ENCODE assay signal across 12 cellular contexts in genomic region chr22:30405731-30406130, GRCh38. TPM values are rescaled to one million over a fixed set of nuclear protein-coding genes. Genes with fewer than 3 reads are reported as not detected.
DNase-seq lines count a peak whose midpoint lies in the region; ATAC-seq, FAIRE-seq and TF ChIP-seq lines count a peak whose summit lies in the region.
"Had no signal": no experiment of that assay in that cellular context is flagged by ENCODE, and none has a peak within 500 bp of the region (broad histone marks: within the 10 kb centered on the region; RNA-seq: fewer than 3 reads in every experiment).

No MANE protein-coding gene starts in this region.

- H3K4me1 ChIP-seq in HEK293 (ENCODE audit: control insufficient read depth, insufficient read depth, low read length) (no peaks in the 10 kb centered on the region), HAP-1 (no peaks in the 10 kb centered on the region)
- peaks cover 0 to 1% of the 10 kb centered on the region in 2 donors for H3K4me1 ChIP-seq in naive thymus-derived CD4-positive, alpha-beta T cell (ENCODE audit: control insufficient read depth in 2 of 2, insufficient read depth in 2 of 2, low read length in 2 of 2)

- no peaks in the 10 kb centered on the region for H3K9me3 Mint-ChIP-seq in naive thymus-derived CD4-positive, alpha-beta T cell
- no peaks in the 10 kb centered on the region for H3K9me3 Mint-ChIP-seq in natural killer cell
- H3K9me3 Mint-ChIP-seq: CD14-positive monocyte, IgD-negative memory B cell had no signal

- H3K4me1 Mint-ChIP-seq in naive thymus-derived CD4-positive, alpha-beta T cell, result peaks cover 2 to 16% (median 2%) of the 10 kb centered on the region in 7 donors
- H3K4me1 Mint-ChIP-seq in natural killer cell, result no peaks in the 10 kb centered on the region
- H3K4me1 Mint-ChIP-seq: CD14-positive monocyte, IgD-negative memory B cell had no signal

- no peak for ATAC-seq in naive thymus-derived CD4-positive, alpha-beta T cell
- ATAC-seq in natural killer cell (no peak), Right ventricle myocardium inferior (no peak)
- ATAC-seq: A549, HCT116 had no signal

- FAIRE-seq in bronchial epithelial cell (lab: Jason Lieb, UNC), result peak; percentile 58
- FAIRE-seq: A549 had no signal

- CTCF ChIA-PET in HEK293 (lab: Yijun Ruan, JAX), result interaction anchor here (0.6 to 1.8 kb wide), 3 partner anchors 19 to 75 kb away, joined by 3 to 6 read pairs (median 6); no protein-coding TSS in a partner anchor
- CTCF ChIA-PET in naive thymus-derived CD4-positive, alpha-beta T cell (lab: Charles Lee), result interaction anchor here (0.9 to 1.6 kb wide), 3 partner anchors 16 to 117 kb away, joined by 3 to 4 read pairs (median 4); partner anchors contain the start of gene CASTOR1

- H3K27me3 Mint-ChIP-seq in naive thymus-derived CD4-positive, alpha-beta T cell, result no peaks in the 10 kb centered on the region
- H3K27me3 Mint-ChIP-seq in natural killer cell (ENCODE audit: low read depth in 2 of 2), result no peaks in the 10 kb centered on the region
- H3K27me3 Mint-ChIP-seq: IgD-negative memory B cell had no signal

- no peak for DNase-seq in bronchial epithelial cell (ENCODE audit: low read depth)
- DNase-seq in naive thymus-derived CD4-positive, alpha-beta T cell, result no peak
- DNase-seq in natural killer cell, result no peak
- no peak for DNase-seq in HAP-1 (ENCODE audit: low spot score in 2 of 2)
- no peak for DNase-seq in Right ventricle myocardium inferior (ENCODE audit: missing footprints)
- DNase-seq: DMS53, GF-D8 had no signal

- TF ChIP-seq CTCF in HEK293 (tag by site-specific recombination; IDR thresholded peaks at IDR 0.05) (no peak), bronchial epithelial cell (IDR thresholded peaks at IDR 0.05; ENCODE audit: insufficient read depth, low read length, severe bottlenecking) (no peak), natural killer cell (IDR thresholded peaks at IDR 0.05) (no peak)

- no peak overlapping the region for H3K27ac ChIP-seq in HEK293 (ENCODE audit: extremely low read depth, low read depth, low read length)
- no peak overlapping the region for H3K27ac ChIP-seq in naive thymus-derived CD4-positive, alpha-beta T cell (ENCODE audit: low read depth, low read length)
- H3K27ac ChIP-seq: A549 had no signal

- H3K36me3 Mint-ChIP-seq in naive thymus-derived CD4-positive, alpha-beta T cell, result peaks cover 0 to 28% (median 4%) of the 10 kb centered on the region in 5 donors
- H3K36me3 Mint-ChIP-seq in natural killer cell, result no peaks in the 10 kb centered on the region
- H3K36me3 Mint-ChIP-seq: CD14-positive monocyte, IgD-negative memory B cell had no signal

- H3K9me3 ChIP-seq in HEK293 (ENCODE audit: control insufficient read depth, insufficient read depth, low read depth, low read length), result no peaks in the 10 kb centered on the region
- no peaks in the 10 kb centered on the region for H3K9me3 ChIP-seq in naive thymus-derived CD4-positive, alpha-beta T cell (ENCODE audit: control insufficient read depth in 2 of 3, low read length in 3 of 3)
- H3K9me3 ChIP-seq in HAP-1, result no peaks in the 10 kb centered on the region
- H3K9me3 ChIP-seq: A549 had no signal

- H3K4me3 ChIP-seq in HEK293 (ENCODE audit: low read depth, low read length), result no peak overlapping the region
- H3K4me3 ChIP-seq in bronchial epithelial cell (ENCODE audit: low read depth, low read length), result no peak overlapping the region
- H3K4me3 ChIP-seq in naive thymus-derived CD4-positive, alpha-beta T cell (ENCODE audit: low read length), result no peak overlapping the region
- no peak overlapping the region for H3K4me3 ChIP-seq in HAP-1
- H3K4me3 ChIP-seq: A549 had no signal

- POLR2A ChIA-PET in HEK293 (lab: Yijun Ruan, JAX), result interaction anchor here (0.9 to 1.7 kb wide), 2 partner anchors 17 to 19 kb away, joined by 3 read pairs; no protein-coding TSS in a partner anchor
- POLR2A ChIA-PET in naive thymus-derived CD4-positive, alpha-beta T cell (lab: Charles Lee), result interaction anchor here (0.5 to 4.3 kb wide), 5 partner anchors 9 to 26 kb away, joined by 3 to 29 read pairs (median 5); partner anchors contain the start of gene SEC14L2

- H3K4me3 Mint-ChIP-seq in naive thymus-derived CD4-positive, alpha-beta T cell, result no peak overlapping the region
- no peak overlapping the region for H3K4me3 Mint-ChIP-seq in natural killer cell
- H3K4me3 Mint-ChIP-seq: CD14-positive monocyte had no signal

- peak overlapping the region in 6 of 9 donors; percentile 21 to 51 (median 32) for H3K27ac Mint-ChIP-seq in naive thymus-derived CD4-positive, alpha-beta T cell
- no peak overlapping the region for H3K27ac Mint-ChIP-seq in natural killer cell
- H3K27ac Mint-ChIP-seq: CD14-positive monocyte had no signal

- H3K27me3 ChIP-seq in bronchial epithelial cell (ENCODE audit: control insufficient read depth, insufficient read depth, low read length) (no peaks in the 10 kb centered on the region), HAP-1 (ENCODE audit: low read depth) (no peaks in the 10 kb centered on the region)
- H3K27me3 ChIP-seq in naive thymus-derived CD4-positive, alpha-beta T cell (ENCODE audit: control insufficient read depth in 2 of 2, insufficient read depth in 2 of 2, low read length in 2 of 2), result no peaks in the 10 kb centered on the region

- in situ Hi-C loops in HAP-1 (cut with MboI; ENCODE audit: low sequenced_read_pairs), result no loop called here

- intact Hi-C loops in naive thymus-derived CD4-positive, alpha-beta T cell (cut with micrococcal nuclease), result no loop called here
- intact Hi-C loops in natural killer cell (cut with micrococcal nuclease), result no loop called here
- intact Hi-C loops in Right ventricle myocardium inferior (cut with DNase I), result no loop called here

- H3K36me3 ChIP-seq in HEK293 (ENCODE audit: control insufficient read depth in 2 of 2, insufficient read depth in 1 of 2, low read length in 2 of 2) (peaks cover 37 to 55% of the 10 kb centered on the region in 2 experiments), bronchial epithelial cell (ENCODE audit: control insufficient read depth, insufficient read depth, low read length) (peaks cover 29% of the 10 kb centered on the region), HAP-1 (replicated peaks) (peaks cover 9% of the 10 kb centered on the region)
- H3K36me3 ChIP-seq in naive thymus-derived CD4-positive, alpha-beta T cell (ENCODE audit: control insufficient read depth in 2 of 3, insufficient read depth in 3 of 3, low read length in 3 of 3), result peaks cover 0 to 56% (median 0%) of the 10 kb centered on the region in 3 experiments

TF ChIP-seq in HEK293, 187 proteins besides CTCF, POLR2A, EP300 and RAD21 (continues in another document):
- no peak for TF ChIP-seq PRDM1 (tag by site-specific recombination; IDR thresholded peaks at IDR 0.05)
- TF ChIP-seq SCRT2 (tag by site-specific recombination; IDR thresholded peaks at IDR 0.05), result peak; percentile 26; the same call in 1 of the 2 replicates
- TF ChIP-seq HOXC10 (CRISPR knock-in tag; IDR thresholded peaks at IDR 0.05), result no peak
- no peak for TF ChIP-seq YY2 (tag by site-specific recombination; IDR thresholded peaks at IDR 0.05)
- TF ChIP-seq SCRT1 (tag by site-specific recombination; IDR thresholded peaks at IDR 0.05; ENCODE audit: borderline replicate concordance), result 0 out of 2 replicates have a peak, but pooled peaks have one; percentile 17

RNA-seq across cellular contexts. Expression of gene SEC14L2, which starts 8.9 kb away (rescaled TPM):
- total RNA-seq in bronchial epithelial cell (32.6 and 34.5 TPM in 2 replicates), natural killer cell (1 to 10 TPM in 2 of 3 donors, under 1 TPM in 1; 0.71 to 6.6 (median 2.7) TPM), Right ventricle myocardium inferior (0.65 TPM)
- 100 to 1,000 TPM in 1 of 5 experiments, 10 to 100 TPM in 4; 10.7 to 147 (median 16.5) TPM for total RNA-seq in naive thymus-derived CD4-positive, alpha-beta T cell
- polyA plus RNA-seq in naive thymus-derived CD4-positive, alpha-beta T cell, result 10 to 100 TPM; 12.7 to 20.7 TPM

RNA-seq across cellular contexts. Expression of gene RNF215, which starts 18.5 kb away (rescaled TPM):
- total RNA-seq in bronchial epithelial cell (14.1 and 15.5 TPM in 2 replicates), natural killer cell (1 to 10 TPM; 7.5 to 9.8 (median 9.5) TPM), Right ventricle myocardium inferior (3.7 TPM)
- 10 to 100 TPM in 1 of 5 experiments, 1 to 10 TPM in 4; 4.3 to 10.8 (median 5.3) TPM for total RNA-seq in naive thymus-derived CD4-positive, alpha-beta T cell
- polyA plus RNA-seq in naive thymus-derived CD4-positive, alpha-beta T cell, result 1 to 10 TPM in 1 of 2 donors, under 1 TPM in 1; 0.08 to 1.1 TPM

RNA-seq across cellular contexts. Expression of gene MTFP1, which starts 19.8 kb away (rescaled TPM):
- total RNA-seq in bronchial epithelial cell (16.0 and 53.2 TPM in 2 replicates), natural killer cell (10 to 100 TPM; 15.7 to 17.5 (median 17.2) TPM), Right ventricle myocardium inferior (18.2 TPM)
- total RNA-seq in naive thymus-derived CD4-positive, alpha-beta T cell, result 10 to 100 TPM; 10.2 to 68.2 (median 23.6) TPM
- 10 to 100 TPM; 26.7 to 30.4 TPM for polyA plus RNA-seq in naive thymus-derived CD4-positive, alpha-beta T cell

RNA-seq across cellular contexts. Expression of gene CCDC157, which starts 48.9 kb away (rescaled TPM):
- total RNA-seq in bronchial epithelial cell (0.38 and 0.53 TPM in 2 replicates), natural killer cell (1 to 10 TPM; 7.7 to 9.7 (median 8.4) TPM), Right ventricle myocardium inferior (0.46 TPM)
- total RNA-seq in naive thymus-derived CD4-positive, alpha-beta T cell, result 1 to 10 TPM; 1.8 to 6.9 (median 3.2) TPM
- 1 to 10 TPM; 1.4 to 2.1 TPM for polyA plus RNA-seq in naive thymus-derived CD4-positive, alpha-beta T cell

RNA-seq across cellular contexts. Expression of gene SF3A1, which starts 49.0 kb away (rescaled TPM):
- total RNA-seq in bronchial epithelial cell (17.9 and 20.1 TPM in 2 replicates), natural killer cell (100 to 1,000 TPM; 309 to 340 (median 319) TPM), Right ventricle myocardium inferior (95.4 TPM)
- total RNA-seq in naive thymus-derived CD4-positive, alpha-beta T cell, result 100 to 1,000 TPM; 267 to 341 (median 284) TPM
- 100 to 1,000 TPM in 1 of 2 donors, 10 to 100 TPM in 1; 83.2 to 115 TPM for polyA plus RNA-seq in naive thymus-derived CD4-positive, alpha-beta T cell

Comparison
In these comparisons a context has a peak if more than half of its experiments do, and no peak if none do; other contexts are left out.
1. H3K27ac Mint-ChIP-seq: peak in naive thymus-derived CD4-positive, alpha-beta T cell (6 of 9); none in natural killer cell (0 of 2).